1 cellular context compared by ENCODE assay signal in genomic region chr16:72927199-72928088, GRCh38.
TF ChIP-seq lines count a peak whose summit lies in the region.

No MANE protein-coding gene starts in this region.

TF ChIP-seq in HEK293, 187 proteins besides CTCF, POLR2A, EP300 and RAD21 (continued from another document and continues in another):
- TF ChIP-seq HIC1 (tag by site-specific recombination; IDR thresholded peaks at IDR 0.05) = peak; percentile 91
- no peak for TF ChIP-seq ZNF621 (tag by site-specific recombination; IDR thresholded peaks at IDR 0.05)
- TF ChIP-seq ZNF555 (tag by site-specific recombination; conservative IDR thresholded peaks at IDR 0.05) = no peak
- TF ChIP-seq ZNF211 (tag by site-specific recombination; IDR thresholded peaks at IDR 0.05; ENCODE audit: low read depth) = no peak
- TF ChIP-seq PRDM2 (tag by site-specific recombination; IDR thresholded peaks at IDR 0.05; ENCODE audit: borderline replicate concordance) = no peak
- TF ChIP-seq ZNF544 (tag by site-specific recombination; IDR thresholded peaks at IDR 0.05) = peak; percentile 84
- peak; percentile 71 for TF ChIP-seq ZNF610 (tag by site-specific recombination; IDR thresholded peaks at IDR 0.05; ENCODE audit: borderline replicate concordance)
- TF ChIP-seq, protein P1, sequence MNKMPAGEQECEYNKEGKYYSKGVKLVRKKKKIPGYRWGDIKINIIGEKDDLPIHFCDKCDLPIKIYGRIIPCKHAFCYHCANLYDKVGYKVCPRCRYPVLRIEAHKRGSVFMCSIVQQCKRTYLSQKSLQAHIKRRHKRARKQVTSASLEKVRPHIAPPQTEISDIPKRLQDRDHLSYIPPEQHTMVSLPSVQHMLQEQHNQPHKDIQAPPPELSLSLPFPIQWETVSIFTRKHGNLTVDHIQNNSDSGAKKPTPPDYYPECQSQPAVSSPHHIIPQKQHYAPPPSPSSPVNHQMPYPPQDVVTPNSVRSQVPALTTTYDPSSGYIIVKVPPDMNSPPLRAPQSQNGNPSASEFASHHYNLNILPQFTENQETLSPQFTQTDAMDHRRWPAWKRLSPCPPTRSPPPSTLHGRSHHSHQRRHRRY (tag by site-specific recombination; IDR thresholded peaks at IDR 0.05) = peak; percentile 92; the same call in 1 of the 2 replicates
- TF ChIP-seq, protein P2, sequence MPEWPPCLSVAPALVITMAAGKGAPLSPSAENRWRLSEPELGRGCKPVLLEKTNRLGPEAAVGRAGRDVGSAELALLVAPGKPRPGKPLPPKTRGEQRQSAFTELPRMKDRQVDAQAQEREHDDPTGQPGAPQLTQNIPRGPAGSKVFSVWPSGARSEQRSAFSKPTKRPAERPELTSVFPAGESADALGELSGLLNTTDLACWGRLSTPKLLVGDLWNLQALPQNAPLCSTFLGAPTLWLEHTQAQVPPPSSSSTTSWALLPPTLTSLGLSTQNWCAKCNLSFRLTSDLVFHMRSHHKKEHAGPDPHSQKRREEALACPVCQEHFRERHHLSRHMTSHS (tag by site-specific recombination; IDR thresholded peaks at IDR 0.05) = peak; percentile 91
- TF ChIP-seq ZBTB10 (tag by site-specific recombination; IDR thresholded peaks at IDR 0.05) = peak; percentile 69; the same call in 1 of the 2 replicates
- TF ChIP-seq, protein P3, sequence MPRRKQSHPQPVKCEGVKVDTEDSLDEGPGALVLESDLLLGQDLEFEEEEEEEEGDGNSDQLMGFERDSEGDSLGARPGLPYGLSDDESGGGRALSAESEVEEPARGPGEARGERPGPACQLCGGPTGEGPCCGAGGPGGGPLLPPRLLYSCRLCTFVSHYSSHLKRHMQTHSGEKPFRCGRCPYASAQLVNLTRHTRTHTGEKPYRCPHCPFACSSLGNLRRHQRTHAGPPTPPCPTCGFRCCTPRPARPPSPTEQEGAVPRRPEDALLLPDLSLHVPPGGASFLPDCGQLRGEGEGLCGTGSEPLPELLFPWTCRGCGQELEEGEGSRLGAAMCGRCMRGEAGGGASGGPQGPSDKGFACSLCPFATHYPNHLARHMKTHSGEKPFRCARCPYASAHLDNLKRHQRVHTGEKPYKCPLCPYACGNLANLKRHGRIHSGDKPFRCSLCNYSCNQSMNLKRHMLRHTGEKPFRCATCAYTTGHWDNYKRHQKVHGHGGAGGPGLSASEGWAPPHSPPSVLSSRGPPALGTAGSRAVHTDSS (tag by site-specific recombination; IDR thresholded peaks at IDR 0.05) = peak; percentile 34; the same call in 1 of the 2 replicates
- no peak for TF ChIP-seq ZSCAN16 (tag by site-specific recombination; IDR thresholded peaks at IDR 0.05)
- TF ChIP-seq ZNF777 (tag by site-specific recombination; IDR thresholded peaks at IDR 0.05; ENCODE audit: borderline replicate concordance) = no peak
- no peak for TF ChIP-seq ZNF114 (tag by site-specific recombination; IDR thresholded peaks at IDR 0.05)
- TF ChIP-seq, protein P4, sequence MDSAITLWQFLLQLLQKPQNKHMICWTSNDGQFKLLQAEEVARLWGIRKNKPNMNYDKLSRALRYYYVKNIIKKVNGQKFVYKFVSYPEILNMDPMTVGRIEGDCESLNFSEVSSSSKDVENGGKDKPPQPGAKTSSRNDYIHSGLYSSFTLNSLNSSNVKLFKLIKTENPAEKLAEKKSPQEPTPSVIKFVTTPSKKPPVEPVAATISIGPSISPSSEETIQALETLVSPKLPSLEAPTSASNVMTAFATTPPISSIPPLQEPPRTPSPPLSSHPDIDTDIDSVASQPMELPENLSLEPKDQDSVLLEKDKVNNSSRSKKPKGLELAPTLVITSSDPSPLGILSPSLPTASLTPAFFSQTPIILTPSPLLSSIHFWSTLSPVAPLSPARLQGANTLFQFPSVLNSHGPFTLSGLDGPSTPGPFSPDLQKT (IDR thresholded peaks at IDR 0.05; ENCODE audit: borderline replicate concordance, low read depth, low read length) = no peak
- peak; percentile 99 for TF ChIP-seq ZNF561 (tag by site-specific recombination; IDR thresholded peaks at IDR 0.05; ENCODE audit: borderline replicate concordance)
- TF ChIP-seq ZNF670 (tag by site-specific recombination; IDR thresholded peaks at IDR 0.05; ENCODE audit: low read depth) = no peak
- TF ChIP-seq ZBTB20 (tag by site-specific recombination; IDR thresholded peaks at IDR 0.05) = no peak
- no peak for TF ChIP-seq YY1 (tag by site-specific recombination; IDR thresholded peaks at IDR 0.05)
- TF ChIP-seq ZEB2 (tag by site-specific recombination; IDR thresholded peaks at IDR 0.05) = peak; percentile 97
- peak; percentile 96 for TF ChIP-seq ZBTB44 (tag by site-specific recombination; IDR thresholded peaks at IDR 0.05)
- no peak for TF ChIP-seq ZNF175 (tag by site-specific recombination; IDR thresholded peaks at IDR 0.05)
- 0 out of 2 replicates have a peak, but pooled peaks have one; percentile 17 for TF ChIP-seq ZNF146 (tag by site-specific recombination; IDR thresholded peaks at IDR 0.05)
- TF ChIP-seq KLF16 (tag by site-specific recombination; IDR thresholded peaks at IDR 0.05) = peak; percentile 94
- TF ChIP-seq, protein P5, sequence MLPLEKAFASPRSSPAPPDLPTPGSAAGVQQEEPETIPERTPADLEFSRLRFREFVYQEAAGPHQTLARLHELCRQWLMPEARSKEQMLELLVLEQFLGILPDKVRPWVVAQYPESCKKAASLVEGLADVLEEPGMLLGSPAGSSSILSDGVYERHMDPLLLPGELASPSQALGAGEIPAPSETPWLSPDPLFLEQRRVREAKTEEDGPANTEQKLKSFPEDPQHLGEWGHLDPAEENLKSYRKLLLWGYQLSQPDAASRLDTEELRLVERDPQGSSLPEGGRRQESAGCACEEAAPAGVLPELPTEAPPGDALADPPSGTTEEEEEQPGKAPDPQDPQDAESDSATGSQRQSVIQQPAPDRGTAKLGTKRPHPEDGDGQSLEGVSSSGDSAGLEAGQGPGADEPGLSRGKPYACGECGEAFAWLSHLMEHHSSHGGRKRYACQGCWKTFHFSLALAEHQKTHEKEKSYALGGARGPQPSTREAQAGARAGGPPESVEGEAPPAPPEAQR (tag by site-specific recombination; IDR thresholded peaks at IDR 0.05) = 0 out of 2 replicates have a peak, but pooled peaks have one; percentile 68
- TF ChIP-seq ZNF132 (tag by site-specific recombination; IDR thresholded peaks at IDR 0.05; ENCODE audit: borderline replicate concordance) = no peak
- no peak for TF ChIP-seq ZBTB7A (tag by site-specific recombination; IDR thresholded peaks at IDR 0.05; ENCODE audit: low read depth)
- TF ChIP-seq ZNF121 (tag by site-specific recombination; IDR thresholded peaks at IDR 0.05) = no peak
- no peak for TF ChIP-seq ZNF248 (tag by site-specific recombination; IDR thresholded peaks at IDR 0.05)
- TF ChIP-seq ZNF341 (tag by site-specific recombination; IDR thresholded peaks at IDR 0.05; ENCODE audit: low read depth) = 0 out of 2 replicates have a peak, but pooled peaks have one; percentile 27
- TF ChIP-seq, protein P6, sequence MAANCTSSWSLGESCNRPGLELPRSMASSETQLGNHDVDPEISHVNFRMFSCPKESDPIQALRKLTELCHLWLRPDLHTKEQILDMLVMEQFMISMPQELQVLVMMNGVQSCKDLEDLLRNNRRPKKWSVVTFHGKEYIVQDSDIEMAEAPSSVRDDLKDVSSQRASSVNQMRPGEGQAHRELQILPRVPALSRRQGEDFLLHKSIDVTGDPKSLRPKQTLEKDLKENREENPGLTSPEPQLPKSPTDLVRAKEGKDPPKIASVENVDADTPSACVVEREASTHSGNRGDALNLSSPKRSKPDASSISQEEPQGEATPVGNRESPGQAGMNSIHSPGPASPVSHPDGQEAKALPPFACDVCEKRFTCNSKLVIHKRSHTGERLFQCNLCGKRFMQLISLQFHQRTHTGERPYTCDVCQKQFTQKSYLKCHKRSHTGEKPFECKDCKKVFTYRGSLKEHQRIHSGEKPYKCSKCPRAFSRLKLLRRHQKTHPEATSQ (tag by site-specific recombination; IDR thresholded peaks at IDR 0.05) = no peak
- TF ChIP-seq INSM2 (tag by site-specific recombination; IDR thresholded peaks at IDR 0.05) = peak; percentile 94
- 0 out of 2 replicates have a peak, but pooled peaks have one; percentile 18 for TF ChIP-seq ZNF785 (tag by site-specific recombination; IDR thresholded peaks at IDR 0.05)
